Comparison of ENCODE assay signal across 15 cellular contexts in the genomic region with DNA sequence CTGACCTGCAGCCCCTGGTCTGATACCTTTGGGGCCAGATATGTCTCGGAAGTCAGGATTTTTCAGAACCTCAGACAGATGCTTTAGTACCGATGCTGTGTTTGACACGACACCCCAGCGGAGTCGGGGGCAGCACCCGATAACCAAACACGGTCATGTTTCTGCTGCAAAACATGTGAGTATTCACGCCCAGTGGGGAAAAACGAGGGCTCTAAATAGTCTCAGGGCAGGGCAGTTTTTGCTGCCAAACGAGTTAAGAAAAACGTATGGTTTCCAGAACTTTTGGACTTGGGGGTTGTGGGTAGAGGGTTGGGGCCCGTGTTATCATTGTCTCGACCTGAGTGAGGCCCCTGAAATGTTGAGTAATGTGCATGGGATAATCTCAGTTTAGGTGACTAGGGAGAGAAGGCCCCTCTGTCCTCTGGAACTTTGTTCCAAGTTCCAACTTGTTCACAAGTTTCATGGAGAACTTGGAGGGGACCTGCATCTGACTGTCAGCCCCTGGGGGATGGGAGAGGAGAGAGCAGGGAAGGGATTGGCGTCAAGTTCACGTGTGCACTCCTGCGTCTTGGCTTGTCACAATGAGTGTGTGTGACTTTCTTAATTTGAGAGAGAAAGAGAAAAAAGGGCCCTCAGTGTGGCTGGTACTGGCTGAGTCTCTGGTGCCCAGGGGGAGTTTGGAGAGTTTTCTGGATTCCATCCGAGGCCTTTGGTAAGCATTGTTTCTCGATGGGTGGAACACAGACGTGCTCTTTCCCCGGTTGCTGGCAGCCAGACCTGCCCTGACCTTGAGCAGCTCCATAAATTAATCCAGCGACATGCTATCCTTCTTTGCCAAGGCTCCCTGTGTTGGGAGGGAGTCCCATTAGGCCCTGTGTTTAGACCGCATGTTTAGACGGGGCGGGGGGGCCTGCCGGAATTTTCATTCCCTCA.
DNase-seq lines count a peak whose midpoint lies in the region; ATAC-seq and TF ChIP-seq lines count a peak whose summit lies in the region.
"Had no signal": no experiment of that assay in that cellular context is flagged by ENCODE, and none has a peak within 500 bp of the region (broad histone marks: within the 10 kb centered on the region; RNA-seq: fewer than 3 reads in every experiment).

No MANE protein-coding gene starts in this region.

- peak overlapping the region; percentile 92 for H3K27ac Mint-ChIP-seq in mesothelial cell of epicardium
- peak overlapping the region; percentile 15 for H3K27ac Mint-ChIP-seq in stimulated activated naive B cell treated with anti-CD40 and anti-IgM and Interleukin-4, amounts not matched to agents 10 μg/mL and 1 μg/mL and 100 μg/mL, for 72 hours
- no peak overlapping the region for H3K27ac Mint-ChIP-seq in T-helper 2 cell treated with Interferon-gamma antibody and Interleukin-4, amounts not matched to agents 5 μg/mL and 100 μg/mL, for 36 hours
- H3K27ac Mint-ChIP-seq: activated CD8-positive, alpha-beta T cell treated with anti-CD3 and anti-CD28 coated beads, Interleukin-2, amount 10 ng/mL, durations not matched to agents 7 days and 5 days had no signal

- intact Hi-C loops in esophagus squamous epithelium (cut with DNase I) = no loop called here

- ATAC-seq in stimulated activated naive B cell treated with anti-CD40 and anti-IgM and Interleukin-4, amounts not matched to agents 10 μg/mL and 1 μg/mL and 100 μg/mL, for 72 hours (replicated peaks) = no peak
- ATAC-seq: activated CD8-positive, alpha-beta T cell treated with anti-CD3 and anti-CD28 coated beads, Interleukin-2, amount 10 ng/mL, durations not matched to agents 7 days and 5 days had no signal

- no peak overlapping the region; the same call in 1 of the 2 replicates for H2AFZ ChIP-seq in GM23248

- no peaks in the 10 kb centered on the region for H3K36me3 ChIP-seq in GM23248 (ENCODE audit: low read depth)
- no peaks in the 10 kb centered on the region for H3K36me3 ChIP-seq in esophagus squamous epithelium
- H3K36me3 ChIP-seq: BLaER1 treated with 17β-estradiol and CSF1 and Interleukin-3, amounts not matched to agents 10 nM and 100 nM had no signal

- TF ChIP-seq CTCF in esophagus squamous epithelium (IDR thresholded peaks at IDR 0.05) (no peak), mesothelial cell of epicardium (IDR thresholded peaks at IDR 0.05; ENCODE audit: unreplicated experiment) (no peak), GM20000 (IDR thresholded peaks at IDR 0.05; ENCODE audit: extremely low read depth, missing control alignments) (no peak)

- H3K9me2 ChIP-seq in GM23248 (ENCODE audit: insufficient read depth) = no peaks in the 10 kb centered on the region

- DNase-seq in GM23248 = peak; percentile 44
- DNase-seq in esophagus squamous epithelium (lab: John Stamatoyannopoulos, UW) = no peak
- no peak for DNase-seq in mesothelial cell of epicardium (ENCODE audit: low spot score in 2 of 2, unreplicated experiment in 2 of 2)
- DNase-seq in stimulated activated naive B cell treated with anti-CD40 and anti-IgM and Interleukin-4, amounts not matched to agents 10 μg/mL and 1 μg/mL and 100 μg/mL, for 72 hours = no peak
- no peak for DNase-seq in GM20000 (ENCODE audit: low spot score)
- DNase-seq in amygdala (lab: John Stamatoyannopoulos, UW) = no peak
- no peak for DNase-seq in D341Med (ENCODE audit: low spot score)
- no peak for DNase-seq in T-helper 2 cell treated with Interferon-gamma antibody and Interleukin-4, amounts not matched to agents 5 μg/mL and 100 μg/mL, for 36 hours (ENCODE audit: low spot score)
- DNase-seq: activated CD8-positive, alpha-beta T cell treated with anti-CD3 and anti-CD28 coated beads, Interleukin-2, amount 10 ng/mL, durations not matched to agents 7 days and 5 days; activated effector memory CD4-positive, alpha-beta T cell treated with anti-CD3 and anti-CD28 coated beads, Interleukin-2, amount 50 U/mL, for 16 hours; caudate nucleus; endodermal cell; Karpas-422; NCI-H2081 treated with DMSO at 0.1 percent for 48 hours had no signal

- peak overlapping the region; percentile 44 for H3K9ac ChIP-seq in GM23248
- H3K9ac ChIP-seq: BLaER1 treated with 17β-estradiol and CSF1 and Interleukin-3, amounts not matched to agents 10 nM and 100 nM had no signal

- H3K4me3 ChIP-seq in GM23248 (no peak overlapping the region), esophagus squamous epithelium (no peak overlapping the region)
- H3K4me3 ChIP-seq: BLaER1 treated with 17β-estradiol and CSF1 and Interleukin-3, amounts not matched to agents 10 nM and 100 nM had no signal

- peaks cover 100% of the 10 kb centered on the region for H3K79me2 ChIP-seq in GM23248 (ENCODE audit: insufficient read depth)

- H4K20me1 ChIP-seq in GM23248 (ENCODE audit: insufficient read depth) = no peaks in the 10 kb centered on the region

- H3K27me3 ChIP-seq in GM23248 (replicated peaks; ENCODE audit: insufficient read depth) (no peaks in the 10 kb centered on the region), esophagus squamous epithelium (peaks cover 0 to 48% (median 0%) of the 10 kb centered on the region in 4 donors)
- H3K27me3 ChIP-seq: BLaER1 treated with 17β-estradiol and CSF1 and Interleukin-3, amounts not matched to agents 10 nM and 100 nM had no signal

- 0 out of 2 replicates have a peak overlapping the region, but pooled peaks have one; percentile 19 for H3K27ac ChIP-seq in GM23248
- H3K27ac ChIP-seq in esophagus squamous epithelium = peak overlapping the region; percentile 19 to 71 (median 62)
- H3K27ac ChIP-seq: BLaER1 treated with 17β-estradiol and CSF1 and Interleukin-3, amounts not matched to agents 10 nM and 100 nM had no signal

- peaks cover 14% of the 10 kb centered on the region for H3F3A ChIP-seq in GM23248 (ENCODE audit: insufficient read depth)

- WGBS in GM23248 (ENCODE audit: low coverage in 1 of 2, low lambda C conversion rate in 2 of 2, missing lambda C conversion rate in 2 of 2), 2 experiments = 30 to 34% methylated on average over 25 of the region's 25 CpGs
- 31 to 46% methylated on average over 17 to 19 of the region's 25 CpGs for WGBS in esophagus squamous epithelium, 2 donors

- H3K27me3 Mint-ChIP-seq in mesothelial cell of epicardium (ENCODE audit: low read depth) = no peaks in the 10 kb centered on the region
- peaks cover 9 to 12% of the 10 kb centered on the region in 2 donors for H3K27me3 Mint-ChIP-seq in stimulated activated naive B cell treated with anti-CD40 and anti-IgM and Interleukin-4, amounts not matched to agents 10 μg/mL and 1 μg/mL and 100 μg/mL, for 72 hours
- H3K27me3 Mint-ChIP-seq in T-helper 2 cell treated with Interferon-gamma antibody and Interleukin-4, amounts not matched to agents 5 μg/mL and 100 μg/mL, for 36 hours (ENCODE audit: low read depth) = peaks cover 3% of the 10 kb centered on the region

- H3K4me3 Mint-ChIP-seq in mesothelial cell of epicardium = peak overlapping the region; percentile 1
- no peak overlapping the region for H3K4me3 Mint-ChIP-seq in stimulated activated naive B cell treated with anti-CD40 and anti-IgM and Interleukin-4, amounts not matched to agents 10 μg/mL and 1 μg/mL and 100 μg/mL, for 72 hours
- no peak overlapping the region for H3K4me3 Mint-ChIP-seq in T-helper 2 cell treated with Interferon-gamma antibody and Interleukin-4, amounts not matched to agents 5 μg/mL and 100 μg/mL, for 36 hours
- H3K4me3 Mint-ChIP-seq: activated CD8-positive, alpha-beta T cell treated with anti-CD3 and anti-CD28 coated beads, Interleukin-2, amount 10 ng/mL, durations not matched to agents 7 days and 5 days; endodermal cell had no signal

- TF ChIP-seq POLR2A in esophagus squamous epithelium (IDR thresholded peaks at IDR 0.05) = no peak

- H3K9me3 Mint-ChIP-seq in mesothelial cell of epicardium = no peaks in the 10 kb centered on the region
- no peaks in the 10 kb centered on the region for H3K9me3 Mint-ChIP-seq in stimulated activated naive B cell treated with anti-CD40 and anti-IgM and Interleukin-4, amounts not matched to agents 10 μg/mL and 1 μg/mL and 100 μg/mL, for 72 hours
- no peaks in the 10 kb centered on the region for H3K9me3 Mint-ChIP-seq in T-helper 2 cell treated with Interferon-gamma antibody and Interleukin-4, amounts not matched to agents 5 μg/mL and 100 μg/mL, for 36 hours
- H3K9me3 Mint-ChIP-seq: endodermal cell had no signal

- peaks cover 3% of the 10 kb centered on the region for H3K36me3 Mint-ChIP-seq in mesothelial cell of epicardium
- H3K36me3 Mint-ChIP-seq in stimulated activated naive B cell treated with anti-CD40 and anti-IgM and Interleukin-4, amounts not matched to agents 10 μg/mL and 1 μg/mL and 100 μg/mL, for 72 hours = no peaks in the 10 kb centered on the region
- no peaks in the 10 kb centered on the region for H3K36me3 Mint-ChIP-seq in T-helper 2 cell treated with Interferon-gamma antibody and Interleukin-4, amounts not matched to agents 5 μg/mL and 100 μg/mL, for 36 hours (ENCODE audit: low read depth)

- H3K4me1 Mint-ChIP-seq in mesothelial cell of epicardium = peaks cover 77% of the 10 kb centered on the region
- peaks cover 0 to 2% of the 10 kb centered on the region in 2 donors for H3K4me1 Mint-ChIP-seq in stimulated activated naive B cell treated with anti-CD40 and anti-IgM and Interleukin-4, amounts not matched to agents 10 μg/mL and 1 μg/mL and 100 μg/mL, for 72 hours
- no peaks in the 10 kb centered on the region for H3K4me1 Mint-ChIP-seq in T-helper 2 cell treated with Interferon-gamma antibody and Interleukin-4, amounts not matched to agents 5 μg/mL and 100 μg/mL, for 36 hours (ENCODE audit: low read depth)

- H3K4me1 ChIP-seq in GM23248 (ENCODE audit: insufficient read depth) = peaks cover 46% of the 10 kb centered on the region
- peaks cover 12 to 70% (median 36%) of the 10 kb centered on the region in 3 donors for H3K4me1 ChIP-seq in esophagus squamous epithelium

- H3K4me2 ChIP-seq in GM23248 (ENCODE audit: unreplicated experiment) = peak overlapping the region; percentile 40

- in situ Hi-C loops in GM23248 (cut with MboI) = no loop called here

- no peaks in the 10 kb centered on the region for H3K9me3 ChIP-seq in GM23248 (ENCODE audit: low read depth)
- no peaks in the 10 kb centered on the region for H3K9me3 ChIP-seq in esophagus squamous epithelium
- H3K9me3 ChIP-seq: BLaER1 treated with 17β-estradiol and CSF1 and Interleukin-3, amounts not matched to agents 10 nM and 100 nM had no signal
